In genomic region chr13:61136101-61136500, GRCh38 we compare ENCODE assay signal across 18 cellular contexts.
"Had no signal": no experiment of that assay in that cellular context is flagged by ENCODE, and none has a peak within 500 bp of the region (broad histone marks: within the 10 kb centered on the region; RNA-seq: fewer than 3 reads in every experiment).

No MANE protein-coding gene starts in this region.

- H3K9me3 Mint-ChIP-seq: activated T-cell treated with anti-CD3 and anti-CD28 coated beads, Interleukin-2, amount 50 U/mL, for 24 hours; brain had no signal

- H3K27me3 ChIP-seq: stomach, thyroid gland had no signal

- H3K4me1 ChIP-seq: stomach, thyroid gland had no signal

- H3K4me3 Mint-ChIP-seq: activated CD8-positive, alpha-beta memory T cell treated with anti-CD3 and anti-CD28 coated beads, Interleukin-2, amount 10 ng/mL, durations not matched to agents 7 days and 5 days; activated naive CD4-positive, alpha-beta T cell treated with anti-CD3 and anti-CD28 coated beads, Interleukin-2, amount 50 U/mL, for 24 hours; activated T-cell treated with anti-CD3 and anti-CD28 coated beads, Interleukin-2, amount 50 U/mL, for 24 hours; brain; natural killer cell had no signal

- H3K27me3 Mint-ChIP-seq: activated CD8-positive, alpha-beta memory T cell treated with anti-CD3 and anti-CD28 coated beads, Interleukin-2, amount 10 ng/mL, durations not matched to agents 7 days and 5 days; activated naive CD4-positive, alpha-beta T cell treated with anti-CD3 and anti-CD28 coated beads, Interleukin-2, amount 50 U/mL, for 24 hours; activated T-cell treated with anti-CD3 and anti-CD28 coated beads, Interleukin-2, amount 50 U/mL, for 24 hours; brain had no signal

- DNase-seq: activated CD4-positive, alpha-beta T cell treated with anti-CD3 and anti-CD28 coated beads for 1 hour; activated CD4-positive, alpha-beta T cell treated with anti-CD3 and anti-CD28 coated beads, Interleukin-2, amount 50 U/mL, for 48 hours; activated CD8-positive, alpha-beta memory T cell treated with anti-CD3 and anti-CD28 coated beads, Interleukin-2, amount 10 ng/mL, durations not matched to agents 7 days and 5 days; activated effector memory CD4-positive, alpha-beta T cell treated with Interleukin-2 at 50 U/mL for 16 hours; activated T-cell treated with anti-CD3 and anti-CD28 coated beads, Interleukin-2, amount 50 U/mL, for 24 hours; amniotic stem cell; cerebellar nuclear complex; dermis blood vessel endothelial cell; mucosa of descending colon; natural killer cell; occipital lobe; small intestine; stomach; T-helper 9 cell; thyroid gland had no signal

- H3K36me3 ChIP-seq: stomach, thyroid gland had no signal

- H3K4me3 ChIP-seq: mucosa of descending colon, stomach, thyroid gland had no signal

- H3K27ac Mint-ChIP-seq: activated CD8-positive, alpha-beta memory T cell treated with anti-CD3 and anti-CD28 coated beads, Interleukin-2, amount 10 ng/mL, durations not matched to agents 7 days and 5 days; activated naive CD4-positive, alpha-beta T cell treated with anti-CD3 and anti-CD28 coated beads, Interleukin-2, amount 50 U/mL, for 24 hours; activated T-cell treated with anti-CD3 and anti-CD28 coated beads, Interleukin-2, amount 50 U/mL, for 24 hours; brain; natural killer cell had no signal

- FAIRE-seq: small intestine, urothelium cell line had no signal

- ATAC-seq: activated CD8-positive, alpha-beta memory T cell treated with anti-CD3 and anti-CD28 coated beads, Interleukin-2, amount 10 ng/mL, durations not matched to agents 7 days and 5 days; mucosa of descending colon; natural killer cell had no signal

- H3K9me3 ChIP-seq: mucosa of descending colon, stomach, thyroid gland had no signal

- H3K36me3 Mint-ChIP-seq: activated CD8-positive, alpha-beta memory T cell treated with anti-CD3 and anti-CD28 coated beads, Interleukin-2, amount 10 ng/mL, durations not matched to agents 7 days and 5 days; activated naive CD4-positive, alpha-beta T cell treated with anti-CD3 and anti-CD28 coated beads, Interleukin-2, amount 50 U/mL, for 24 hours; brain had no signal

- H3K27ac ChIP-seq: stomach, thyroid gland had no signal

- H3K4me1 Mint-ChIP-seq: activated CD8-positive, alpha-beta memory T cell treated with anti-CD3 and anti-CD28 coated beads, Interleukin-2, amount 10 ng/mL, durations not matched to agents 7 days and 5 days; activated naive CD4-positive, alpha-beta T cell treated with anti-CD3 and anti-CD28 coated beads, Interleukin-2, amount 50 U/mL, for 24 hours; brain; natural killer cell had no signal
